In the genomic region with DNA sequence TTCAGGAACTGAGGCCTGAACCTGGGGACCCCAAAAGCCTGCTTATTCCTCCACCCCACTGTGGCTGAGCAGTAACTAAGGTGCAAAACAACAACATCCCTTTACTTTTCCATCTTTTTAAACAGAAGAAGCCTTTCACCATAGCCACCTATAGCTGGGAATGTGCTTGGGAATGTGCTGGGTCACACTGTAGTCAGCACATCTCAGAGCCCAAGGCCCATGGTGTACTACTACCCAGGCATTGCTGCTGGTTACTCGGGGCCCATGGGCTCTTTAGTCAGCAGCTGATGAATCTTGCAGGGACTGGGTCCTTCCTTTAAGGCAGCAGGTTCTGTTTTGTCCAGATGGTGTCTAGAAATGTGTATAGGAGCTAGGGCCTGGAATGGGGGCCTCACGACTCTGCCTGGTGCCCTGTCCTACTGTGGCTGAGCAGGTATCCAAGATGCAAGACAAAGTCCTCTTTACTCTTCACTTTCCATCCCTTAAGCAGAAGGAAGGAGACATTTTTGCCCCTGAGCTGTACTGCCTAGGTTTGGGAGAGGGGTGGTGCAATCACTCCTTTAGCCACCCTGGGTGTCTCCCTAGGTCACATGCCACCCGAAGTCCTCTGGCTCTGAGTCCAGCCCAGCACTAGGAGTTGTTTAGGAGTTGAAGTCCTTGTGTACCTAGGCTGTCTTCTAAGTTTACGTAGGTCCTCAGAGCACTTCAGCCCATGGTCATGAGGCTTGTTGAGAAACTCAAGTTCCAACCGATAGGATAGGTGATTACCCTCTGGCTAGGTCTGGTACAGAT, we compare ENCODE assay signal across 27 cellular contexts.
A peak's percentile ranks its signal among the peaks of the same experiment; 100 is the strongest.
DNase-seq lines count a peak whose midpoint lies in the region; ATAC-seq, FAIRE-seq and TF ChIP-seq lines count a peak whose summit lies in the region.
"Had no signal": no experiment of that assay in that cellular context is flagged by ENCODE, and none has a peak within 500 bp of the region (broad histone marks: within the 10 kb centered on the region; RNA-seq: fewer than 3 reads in every experiment).

No MANE protein-coding gene starts in this region.

- H3K36me3 ChIP-seq in GM23338 (ENCODE audit: insufficient read depth) (peaks cover 9% of the 10 kb centered on the region; the same call in 1 of the 2 replicates), K562 (ENCODE audit: control insufficient read depth, insufficient read depth, low read length) (no peaks in the 10 kb centered on the region), PC-9 (ENCODE audit: low read depth) (peaks cover 22% of the 10 kb centered on the region; the same call in 1 of the 2 replicates)
- H3K36me3 ChIP-seq: BE2C, brain microvascular endothelial cell, Peyer's patch had no signal

- H3F3A ChIP-seq in GM23338 (replicated peaks; ENCODE audit: low read depth) (no peaks in the 10 kb centered on the region), PC-9 (ENCODE audit: insufficient read depth, low read depth) (peaks cover 19% of the 10 kb centered on the region)

- H3K36me3 Mint-ChIP-seq in T-helper 1 cell treated with Interleukin-12 subunit alpha and Interleukin-12 subunit beta and Interleukin-4 antibody, amounts not matched to agents 30 μg/mL and 1 μg/mL, for 36 hours (ENCODE audit: low read depth), result peaks cover 9% of the 10 kb centered on the region
- H3K36me3 Mint-ChIP-seq in GM23338 (ENCODE audit: low read depth) (peaks cover 16% of the 10 kb centered on the region; the same call in 2 of the 3 replicates), neural crest cell (ENCODE audit: low read depth) (no peaks in the 10 kb centered on the region)

- DNase-seq in T-helper 1 cell (no peak), GM23338 (ENCODE audit: low spot score) (peak; percentile 35), K562 (ENCODE audit: extremely low read depth in 1 of 4, low spot score in 3 of 4) (no peak), neural crest cell (ENCODE audit: low read depth, low spot score) (no peak), PC-9 (no peak), NCI-H1105 treated with DMSO at 0.1 percent for 48 hours (lab: John Stamatoyannopoulos, UW) (no peak)
- DNase-seq: activated naive CD8-positive, alpha-beta T cell treated with anti-CD3 and anti-CD28 coated beads, Interleukin-2, amount 50 U/mL, for 24 hours; BE2C; brain microvascular endothelial cell; COR-L47; effector memory CD4-positive, alpha-beta T cell; NCI-H1436; NCI-H510A treated with DMSO at 0.1 percent for 48 hours; Peyer's patch; retina; stimulated activated CD4-positive, alpha-beta T cell treated with anti-CD3 and anti-CD28 coated beads, Interleukin-4, amount 100 ng/mL, for 24 hours; T1000 had no signal

- no peaks in the 10 kb centered on the region for H3K27me3 ChIP-seq in GM23338 (ENCODE audit: insufficient read depth)
- H3K27me3 ChIP-seq in K562 (ENCODE audit: control insufficient read depth in 2 of 2, insufficient read depth in 2 of 2, low read length in 2 of 2), result no peaks in the 10 kb centered on the region
- H3K27me3 ChIP-seq in PC-9 (ENCODE audit: insufficient read depth, low read depth), result no peaks in the 10 kb centered on the region
- H3K27me3 ChIP-seq: BE2C, brain microvascular endothelial cell, Peyer's patch, spleen, tibial nerve had no signal

- H3K9me2 ChIP-seq in GM23338 (ENCODE audit: insufficient read depth), result no peaks in the 10 kb centered on the region
- no peaks in the 10 kb centered on the region; the same call in 1 of the 2 replicates for H3K9me2 ChIP-seq in PC-9 (ENCODE audit: insufficient read depth)

- peaks cover 76% of the 10 kb centered on the region for H3K79me2 ChIP-seq in GM23338 (replicated peaks; ENCODE audit: insufficient read depth)
- H3K79me2 ChIP-seq in K562 (ENCODE audit: control insufficient read depth, insufficient read depth, low read length), result no peaks in the 10 kb centered on the region
- H3K79me2 ChIP-seq in PC-9 (ENCODE audit: low read depth), result peaks cover 7% of the 10 kb centered on the region

- 69% methylated on average over 5 of the region's 5 CpGs for WGBS in K562 (ENCODE audit: insufficient coverage, low coverage, missing lambda C conversion rate)

- peak overlapping the region; percentile 78; the same call in 1 of the 2 replicates for H3K27ac ChIP-seq in GM23338 (ENCODE audit: low read depth)
- H3K27ac ChIP-seq in K562 (ENCODE audit: extremely low read depth, low read depth, low read length), result no peak overlapping the region
- H3K27ac ChIP-seq in PC-9, result no peak overlapping the region
- H3K27ac ChIP-seq: brain microvascular endothelial cell, Peyer's patch, tibial nerve had no signal

- peaks cover 18% of the 10 kb centered on the region for H3K4me1 Mint-ChIP-seq in T-helper 1 cell treated with Interleukin-12 subunit alpha and Interleukin-12 subunit beta and Interleukin-4 antibody, amounts not matched to agents 30 μg/mL and 1 μg/mL, for 36 hours (ENCODE audit: low read depth)
- H3K4me1 Mint-ChIP-seq in GM23338 (peaks cover 19% of the 10 kb centered on the region), neural crest cell (no peaks in the 10 kb centered on the region)

- no peak overlapping the region for H3K4me3 Mint-ChIP-seq in T-helper 1 cell treated with Interleukin-12 subunit alpha and Interleukin-12 subunit beta and Interleukin-4 antibody, amounts not matched to agents 30 μg/mL and 1 μg/mL, for 36 hours
- H3K4me3 Mint-ChIP-seq in GM23338 (no peak overlapping the region), neural crest cell (no peak overlapping the region)
- H3K4me3 Mint-ChIP-seq: activated naive CD8-positive, alpha-beta T cell treated with anti-CD3 and anti-CD28 coated beads, Interleukin-2, amount 50 U/mL, for 24 hours; stimulated activated naive CD8-positive, alpha-beta T cell treated with anti-CD3 and anti-CD28 coated beads, Interleukin-15, Interleukin-2, amounts not matched to agents 100 ng/mL and 50 ng/mL, for 24 hours had no signal

- H3K9ac ChIP-seq in K562 (ENCODE audit: insufficient read depth in 1 of 2, low read depth in 2 of 2, low read length in 2 of 2), result no peak overlapping the region

- POLR2A ChIA-PET in K562 (lab: Yijun Ruan, JAX), result interaction anchor here (0.6 to 0.7 kb wide), 3 partner anchors 38 to 195 kb away, joined by 3 to 5 read pairs (median 5); no protein-coding TSS in a partner anchor
- POLR2A ChIA-PET in PC-9 (lab: Charles Lee; ENCODE audit: unreplicated experiment), result no interaction called here

- ATAC-seq in GM23338, result peak; percentile 69
- peak; percentile 50; the same call in 2 of the 3 replicates for ATAC-seq in K562
- no peak for ATAC-seq in HG03432 (IDR thresholded peaks at IDR 0.05; ENCODE audit: unreplicated experiment)
- ATAC-seq: activated CD4-positive, CD25-positive, alpha-beta regulatory T cell treated with anti-CD3 and anti-CD28 coated beads, Interleukin-2, amount 50 U/mL, for 24 hours; activated naive CD8-positive, alpha-beta T cell treated with anti-CD3 and anti-CD28 coated beads, Interleukin-2, amount 50 U/mL, for 24 hours; esophagus mucosa had no signal

- H3K4me2 ChIP-seq in GM23338, result no peak overlapping the region
- H3K4me2 ChIP-seq in K562 (ENCODE audit: insufficient read depth, low read length), result no peak overlapping the region
- H3K4me2 ChIP-seq in PC-9, result no peak overlapping the region

- H3K27ac Mint-ChIP-seq in T-helper 1 cell treated with Interleukin-12 subunit alpha and Interleukin-12 subunit beta and Interleukin-4 antibody, amounts not matched to agents 30 μg/mL and 1 μg/mL, for 36 hours, result peak overlapping the region; percentile 61
- H3K27ac Mint-ChIP-seq in GM23338 (peak overlapping the region; percentile 93), neural crest cell (ENCODE audit: unreplicated experiment) (peak overlapping the region; percentile 19)
- H3K27ac Mint-ChIP-seq: activated naive CD8-positive, alpha-beta T cell treated with anti-CD3 and anti-CD28 coated beads, Interleukin-2, amount 50 U/mL, for 24 hours; stimulated activated naive CD8-positive, alpha-beta T cell treated with anti-CD3 and anti-CD28 coated beads, Interleukin-15, Interleukin-2, amounts not matched to agents 100 ng/mL and 50 ng/mL, for 24 hours had no signal

- no peak for TF ChIP-seq CTCF in GM23338 (conservative IDR thresholded peaks at IDR 0.05; ENCODE audit: low read depth in 2 of 2)
- no peak for TF ChIP-seq CTCF in K562 (IDR thresholded peaks at IDR 0.05 in 2 of 3, conservative IDR thresholded peaks at IDR 0.05 in 1 of 3; ENCODE audit: insufficient read depth in 2 of 3, low read depth in 1 of 3, low read length in 3 of 3)
- TF ChIP-seq CTCF in neural crest cell (conservative IDR thresholded peaks at IDR 0.05), result no peak
- no peak for TF ChIP-seq CTCF in PC-9 (conservative IDR thresholded peaks at IDR 0.05)

- TF ChIP-seq POLR2A in K562 (conservative IDR thresholded peaks at IDR 0.05), result no peak

- intact Hi-C loops in K562 (cut with micrococcal nuclease) (no loop called here), PC-9 (cut with micrococcal nuclease; ENCODE audit: unreplicated experiment) (no loop called here)

- no peak for TF ChIP-seq RAD21 in K562 (CRISPR knock-in tag; conservative IDR thresholded peaks at IDR 0.05 in 1 of 2, IDR thresholded peaks at IDR 0.05 in 1 of 2)

- in situ Hi-C loops in K562 (cut with MboI), result no loop called here

- H3K4me3 ChIP-seq in GM23338 (no peak overlapping the region), K562 (no peak overlapping the region), PC-9 (no peak overlapping the region)
- H3K4me3 ChIP-seq: Peyer's patch, spleen, tibial nerve had no signal

- H3K9me3 ChIP-seq in K562 (replicated peaks; ENCODE audit: control insufficient read depth, insufficient read depth, low read depth, low read length), result no peaks in the 10 kb centered on the region
- H3K9me3 ChIP-seq in PC-9 (ENCODE audit: insufficient read depth, low read depth), result no peaks in the 10 kb centered on the region
- H3K9me3 ChIP-seq: BE2C, Peyer's patch, tibial nerve had no signal

- TF ChIP-seq EP300 in K562 (IDR thresholded peaks at IDR 0.05; ENCODE audit: low read length), result no peak

- BruUV-seq in K562 (replicated peaks; lab: Mats Ljungman, UMichigan) (no TSS peak), PC-9 (replicated peaks; lab: Mats Ljungman, UMichigan) (no TSS peak)

- H3K9me3 Mint-ChIP-seq in T-helper 1 cell treated with Interleukin-12 subunit alpha and Interleukin-12 subunit beta and Interleukin-4 antibody, amounts not matched to agents 30 μg/mL and 1 μg/mL, for 36 hours, result no peaks in the 10 kb centered on the region
- H3K9me3 Mint-ChIP-seq in GM23338 (no peaks in the 10 kb centered on the region), neural crest cell (no peaks in the 10 kb centered on the region)
- H3K9me3 Mint-ChIP-seq: activated naive CD8-positive, alpha-beta T cell treated with anti-CD3 and anti-CD28 coated beads, Interleukin-2, amount 50 U/mL, for 24 hours; activated T-helper 2 cell treated with anti-CD3 and anti-CD28 coated beads, Interferon-gamma antibody, Interleukin-2, Interleukin-4, amounts not matched to agents 10 μg/mL and 5 μg/mL and 100 μg/mL, durations not matched to agents 14 hours and 24 hours and 36 hours; stimulated activated naive CD8-positive, alpha-beta T cell treated with anti-CD3 and anti-CD28 coated beads, Interleukin-15, Interleukin-2, amounts not matched to agents 100 ng/mL and 50 ng/mL, for 24 hours had no signal

- H4K20me1 ChIP-seq in GM23338 (replicated peaks; ENCODE audit: insufficient read depth) (peaks cover 14% of the 10 kb centered on the region), K562 (replicated peaks; ENCODE audit: control insufficient read depth, insufficient read depth, low read length) (no peaks in the 10 kb centered on the region), PC-9 (ENCODE audit: insufficient read depth) (peaks cover 36% of the 10 kb centered on the region)

- no peaks in the 10 kb centered on the region for H3K9me1 ChIP-seq in K562 (ENCODE audit: control insufficient read depth, insufficient read depth, low read length)

- no peaks in the 10 kb centered on the region for H3K27me3 Mint-ChIP-seq in T-helper 1 cell treated with Interleukin-12 subunit alpha and Interleukin-12 subunit beta and Interleukin-4 antibody, amounts not matched to agents 30 μg/mL and 1 μg/mL, for 36 hours (ENCODE audit: low read depth)
- peaks cover 5% of the 10 kb centered on the region for H3K27me3 Mint-ChIP-seq in GM23338 (ENCODE audit: insufficient read depth, low read depth, poor library complexity)
- no peaks in the 10 kb centered on the region for H3K27me3 Mint-ChIP-seq in neural crest cell (ENCODE audit: low read depth)
- H3K27me3 Mint-ChIP-seq: activated naive CD8-positive, alpha-beta T cell treated with anti-CD3 and anti-CD28 coated beads, Interleukin-2, amount 50 U/mL, for 24 hours; stimulated activated naive CD8-positive, alpha-beta T cell treated with anti-CD3 and anti-CD28 coated beads, Interleukin-15, Interleukin-2, amounts not matched to agents 100 ng/mL and 50 ng/mL, for 24 hours had no signal

- H2AFZ ChIP-seq in GM23338 (no peak overlapping the region), K562 (ENCODE audit: low read depth, low read length) (no peak overlapping the region), PC-9 (no peak overlapping the region)

- H3K4me1 ChIP-seq in GM23338 (ENCODE audit: insufficient read depth), result peaks cover 7% of the 10 kb centered on the region; the same call in 1 of the 2 replicates
- H3K4me1 ChIP-seq in K562 (replicated peaks in 1 of 2; ENCODE audit: control insufficient read depth in 2 of 2, insufficient read depth in 2 of 2, low read length in 2 of 2), result peaks cover 4 to 7% of the 10 kb centered on the region in 2 experiments; a peak in 3 of 5 replicates
- no peaks in the 10 kb centered on the region for H3K4me1 ChIP-seq in PC-9 (replicated peaks; ENCODE audit: insufficient read depth)
- H3K4me1 ChIP-seq: Peyer's patch had no signal

- no peak for FAIRE-seq in K562 (lab: Jason Lieb, UNC)
- FAIRE-seq: frontal cortex, keratinocyte had no signal

- CTCF ChIA-PET in K562 (lab: Yijun Ruan, JAX; ENCODE audit: low intra/inter-chr PET ratio) (no interaction called here), PC-9 (lab: Charles Lee) (no interaction called here)

Comparison
In these comparisons a context has a peak if more than half of its experiments do, and no peak if none do; other contexts are left out.
1. H3K27ac Mint-ChIP-seq: peak in every context shown above with its lines; median percentile 93 in GM23338; 61 in T-helper 1 cell treated with Interleukin-12 subunit alpha and Interleukin-12 subunit beta and Interleukin-4 antibody, amounts not matched to agents 30 μg/mL and 1 μg/mL, for 36 hours; 19 in neural crest cell.